Comparison of ENCODE assay signal across 34 cellular contexts in the genomic region with DNA sequence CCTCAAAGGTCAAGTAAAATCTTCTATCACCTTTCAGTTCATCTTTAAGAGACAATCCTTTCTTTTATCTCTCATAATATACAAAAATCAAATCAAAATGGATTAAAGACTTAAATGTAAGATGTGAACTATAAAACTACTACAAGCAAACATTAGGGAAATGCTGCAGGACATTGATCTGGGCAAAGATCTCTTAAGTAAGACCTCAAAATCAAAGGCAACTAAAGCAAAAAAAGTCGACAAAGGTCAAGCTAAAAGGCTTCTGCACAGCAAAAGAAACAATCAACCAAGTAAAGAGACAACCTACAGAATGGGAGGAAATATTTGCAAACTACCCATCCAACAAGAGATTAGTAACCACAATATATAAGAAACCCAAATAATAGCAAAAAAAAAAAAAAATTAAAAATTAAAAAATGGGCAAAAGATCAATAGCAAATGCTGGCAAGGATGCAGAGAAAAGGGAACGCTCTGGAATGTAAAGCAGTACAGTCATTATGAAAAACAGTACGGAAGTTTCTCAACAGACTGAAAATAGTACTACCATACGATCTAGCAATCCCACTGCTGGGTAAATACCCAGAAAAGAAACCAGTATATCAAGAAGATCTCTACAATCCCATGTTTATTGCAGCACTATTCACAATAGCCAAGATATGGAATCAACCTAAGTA. TPM values are rescaled to one million over a fixed set of nuclear protein-coding genes. Genes with fewer than 3 reads are reported as not detected.
A peak's percentile ranks its signal among the peaks of the same experiment; 100 is the strongest.
DNase-seq lines count a peak whose midpoint lies in the region; ATAC-seq, FAIRE-seq and TF ChIP-seq lines count a peak whose summit lies in the region.
"Had no signal": no experiment of that assay in that cellular context is flagged by ENCODE, and none has a peak within 500 bp of the region (broad histone marks: within the 10 kb centered on the region; RNA-seq: fewer than 3 reads in every experiment).

No MANE protein-coding gene starts in this region.

- H2AFZ ChIP-seq in OCI-LY3 (ENCODE audit: low read depth, low read length) (no peak overlapping the region), K562 (ENCODE audit: low read depth, low read length) (no peak overlapping the region)
- H2AFZ ChIP-seq: GM23248, hepatocyte had no signal

- H3K27me3 ChIP-seq in OCI-LY3 (ENCODE audit: low read depth, low read length) (no peaks in the 10 kb centered on the region), K562 (ENCODE audit: control insufficient read depth in 2 of 2, insufficient read depth in 2 of 2, low read length in 2 of 2) (no peaks in the 10 kb centered on the region), suprapubic skin (no peaks in the 10 kb centered on the region)
- H3K27me3 ChIP-seq: BE2C, cardiac muscle cell, gastrocnemius medialis, hepatocyte, ovary, SJCRH30, thyroid gland had no signal

- peaks cover 51% of the 10 kb centered on the region for H3K4me1 ChIP-seq in OCI-LY3 (ENCODE audit: low read length)
- no peaks in the 10 kb centered on the region for H3K4me1 ChIP-seq in K562 (replicated peaks in 1 of 2; ENCODE audit: control insufficient read depth in 2 of 2, insufficient read depth in 2 of 2, low read length in 2 of 2)
- no peaks in the 10 kb centered on the region for H3K4me1 ChIP-seq in suprapubic skin
- H3K4me1 ChIP-seq: BE2C, SJCRH30 had no signal

- TF ChIP-seq POLR2A in K562 (conservative IDR thresholded peaks at IDR 0.05) (no peak), suprapubic skin (IDR thresholded peaks at IDR 0.05) (no peak)

- H3K9me1 ChIP-seq in K562 (ENCODE audit: control insufficient read depth, insufficient read depth, low read length): no peaks in the 10 kb centered on the region

- H3K79me2 ChIP-seq in OCI-LY3 (ENCODE audit: low read length) (peaks cover 42% of the 10 kb centered on the region), K562 (ENCODE audit: control insufficient read depth, insufficient read depth, low read length) (peaks cover 56% of the 10 kb centered on the region)

- no TSS peak for BruUV-seq in K562 (replicated peaks; lab: Mats Ljungman, UMichigan)

- ATAC-seq in K562 (no peak), GM21526 (IDR thresholded peaks at IDR 0.05; ENCODE audit: low FRiP score, unreplicated experiment) (no peak), GM21423 (IDR thresholded peaks at IDR 0.05; ENCODE audit: unreplicated experiment) (no peak)
- ATAC-seq: gastrocnemius medialis, Panc1 had no signal

- CTCF ChIA-PET in K562 (lab: Yijun Ruan, JAX; ENCODE audit: low intra/inter-chr PET ratio): no interaction called here

- FAIRE-seq in GM18507 (lab: Jason Lieb, UNC) (peak; percentile 86), K562 (lab: Jason Lieb, UNC) (no peak)
- FAIRE-seq: colon, endothelial cell of umbilical vein had no signal

- H3K4me2 ChIP-seq in OCI-LY3 (ENCODE audit: low read length): peak overlapping the region; percentile 66
- H3K4me2 ChIP-seq in K562 (ENCODE audit: insufficient read depth, low read length): no peak overlapping the region
- H3K4me2 ChIP-seq: hepatocyte had no signal

- no peak for TF ChIP-seq EP300 in K562 (IDR thresholded peaks at IDR 0.05; ENCODE audit: low read length)
- no peak for TF ChIP-seq EP300 in suprapubic skin (IDR thresholded peaks at IDR 0.05)

- H3K36me3 ChIP-seq in OCI-LY3 (replicated peaks; ENCODE audit: low read depth, low read length): peaks cover 49% of the 10 kb centered on the region
- H3K36me3 ChIP-seq in K562 (ENCODE audit: control insufficient read depth, insufficient read depth, low read length): peaks cover 90% of the 10 kb centered on the region
- peaks cover 50% of the 10 kb centered on the region for H3K36me3 ChIP-seq in suprapubic skin
- H3K36me3 ChIP-seq: ovary had no signal

- in situ Hi-C loops in K562 (cut with MboI): no loop called here

- no peak for TF ChIP-seq RAD21 in K562 (CRISPR knock-in tag; conservative IDR thresholded peaks at IDR 0.05 in 1 of 2, IDR thresholded peaks at IDR 0.05 in 1 of 2)

- H3K9me3 ChIP-seq in OCI-LY3 (ENCODE audit: insufficient read depth, low read length) (no peaks in the 10 kb centered on the region), K562 (replicated peaks; ENCODE audit: control insufficient read depth, insufficient read depth, low read depth, low read length) (no peaks in the 10 kb centered on the region), suprapubic skin (no peaks in the 10 kb centered on the region)
- H3K9me3 ChIP-seq: BE2C, gastrocnemius medialis, ovary, SJCRH30, thyroid gland had no signal

- DNase-seq in CD1c-positive myeloid dendritic cell (ENCODE audit: extremely low spot score): peak; percentile 22
- DNase-seq in GM18507 (ENCODE audit: extremely low spot score, insufficient read length, low read depth): no peak
- DNase-seq in K562 (ENCODE audit: extremely low read depth in 1 of 4, low spot score in 3 of 4): no peak
- DNase-seq in suprapubic skin (ENCODE audit: low spot score in 2 of 2): no peak
- DNase-seq in iPS-NIHi7 (ENCODE audit: extremely low spot score): no peak
- DNase-seq: ACHN; activated CD4-positive, alpha-beta T cell treated with anti-CD3 and anti-CD28 coated beads, Interleukin-2, amount 10 ng/mL, durations not matched to agents 24 days and 14 days; activated CD8-positive, alpha-beta memory T cell treated with anti-CD3 and anti-CD28 coated beads for 24 hours; activated effector memory CD4-positive, alpha-beta T cell treated with Interleukin-2 at 50 U/mL for 16 hours; activated naive CD8-positive, alpha-beta T cell treated with anti-CD3 and anti-CD28 coated beads for 36 hours; aorta; BE2C; DMS153; gastrocnemius medialis; GM23248; NCI-H1092 treated with DMSO at 0.1 percent for 48 hours; NCI-H1694 treated with DMSO at 0.1 percent for 48 hours; NCI-H2171; NCI-H524 treated with DMSO at 0.1 percent for 48 hours; ovary; retina; SJCRH30; stimulated activated naive CD4-positive, alpha-beta T cell treated with Interleukin-2 at 50 U/mL for 16 hours; T1000; thyroid gland had no signal

- POLR2A ChIA-PET in K562 (lab: Yijun Ruan, JAX): interaction anchor here (0.7 to 2.7 kb wide), 3 partner anchors 10 to 52 kb away, joined by 3 to 14 read pairs (median 4); no protein-coding TSS in a partner anchor

- peak overlapping the region; percentile 57 for H3K4me3 ChIP-seq in OCI-LY3 (ENCODE audit: low read length)
- H3K4me3 ChIP-seq in K562: no peak overlapping the region
- H3K4me3 ChIP-seq in suprapubic skin: no peak overlapping the region
- H3K4me3 ChIP-seq: cardiac muscle cell, gastrocnemius medialis, GM23248, hepatocyte, ovary, SJCRH30, skin epidermis, thyroid gland had no signal

- 0 out of 2 replicates have a peak, but pooled peaks cover 5% of the 10 kb centered on the region for H4K20me1 ChIP-seq in OCI-LY3 (ENCODE audit: insufficient read depth, low read length)
- no peaks in the 10 kb centered on the region; the same call in 1 of the 2 replicates for H4K20me1 ChIP-seq in K562 (replicated peaks; ENCODE audit: control insufficient read depth, insufficient read depth, low read length)

- H3K27ac ChIP-seq in OCI-LY3 (ENCODE audit: low read length) (peak overlapping the region; percentile 76), K562 (ENCODE audit: extremely low read depth, low read depth, low read length) (no peak overlapping the region), suprapubic skin (no peak overlapping the region)
- H3K27ac ChIP-seq: cardiac muscle cell, gastrocnemius medialis, GM23248, hepatocyte, ovary, SJCRH30, skin epidermis, thyroid gland had no signal

- 90% methylated on average over 4 of the region's 4 CpGs for WGBS in K562 (ENCODE audit: insufficient coverage, low coverage, missing lambda C conversion rate)
- WGBS in suprapubic skin: 77% methylated on average over 4 of the region's 4 CpGs

- TF ChIP-seq CTCF in OCI-LY3 (IDR thresholded peaks at IDR 0.05; ENCODE audit: low read depth, low read length) (no peak), K562 (IDR thresholded peaks at IDR 0.05 in 2 of 3, conservative IDR thresholded peaks at IDR 0.05 in 1 of 3; ENCODE audit: insufficient read depth in 2 of 3, low read depth in 1 of 3, low read length in 3 of 3) (no peak), suprapubic skin (IDR thresholded peaks at IDR 0.05) (no peak)

- H3K9ac ChIP-seq in OCI-LY3 (ENCODE audit: low read length) (peak overlapping the region; percentile 25; the same call in 1 of the 2 replicates), K562 (ENCODE audit: insufficient read depth in 1 of 2, low read depth in 2 of 2, low read length in 2 of 2) (no peak overlapping the region)
- H3K9ac ChIP-seq: GM23248 had no signal

- intact Hi-C loops in K562 (cut with micrococcal nuclease): loop anchor here (5.0 kb wide), 1 partner anchor 79 kb away; no protein-coding TSS in a partner anchor

TF ChIP-seq in K562, 482 proteins besides CTCF, POLR2A, EP300 and RAD21:
- TF ChIP-seq ZNF354B (CRISPR knock-in tag; IDR thresholded peaks at IDR 0.05): no peak
- peak; percentile 69 for TF ChIP-seq RBM25 (IDR thresholded peaks at IDR 0.05; ENCODE audit: low read depth, low read length, severe bottlenecking)

RNA-seq across cellular contexts. Expression of a gene that starts 41.7 kb away (rescaled TPM):
- 125 and 155 TPM in 2 replicates for total RNA-seq in K562 (2011; cell fraction: chromatin; rRNA removed; ENCODE audit: low replicate concordance)
- 66.7 and 71.2 TPM in 2 replicates for total RNA-seq in K562 (2011; cell fraction: nucleolus; rRNA removed)
- 79.6 and 84.8 TPM in 2 replicates for total RNA-seq in K562 (2011; cell fraction: nucleoplasm; rRNA removed)
- total RNA-seq in K562 (2014; rRNA removed): 97.4 and 108 TPM in 2 replicates
- total RNA-seq in K562 (2014; rRNA removed; fragmentation: Illumina TruSeq; extraction: Trizol): 110 and 113 TPM in 2 replicates
- 112 and 120 TPM in 2 replicates for total RNA-seq in K562 (2015; rRNA removed; fragmentation: Illumina TruSeq; extraction: Trizol)
- 111 and 118 TPM in 2 replicates for total RNA-seq in K562 (2021)
- 92.3 and 125 TPM in 2 replicates for polyA plus RNA-seq in K562 (2011; rRNA removed)
- polyA plus RNA-seq in K562 (2011; cell fraction: cytosol; rRNA removed): 91.4 and 102 TPM in 2 replicates
- 131 and 151 TPM in 2 replicates for polyA plus RNA-seq in K562 (2011; cell fraction: nucleus; rRNA removed)
- polyA plus RNA-seq in K562 (2012): 89.9 and 94.1 TPM in 2 replicates
- 123 and 124 TPM in 2 replicates for polyA plus RNA-seq in K562 (2014; fragmentation: Illumina TruSeq; extraction: Trizol)
- polyA plus RNA-seq in K562 (2014; fragmentation: Nextera tagmentation; extraction: Ambion mirVana): 10 to 100 TPM; 35.8 to 46.0 TPM
- 87.2 and 93.9 TPM in 2 replicates for polyA plus RNA-seq in K562 (2014; rRNA removed)
- 177 and 236 TPM in 2 replicates for polyA minus RNA-seq in K562 (2011; rRNA and poly(A)+ RNA removed)
- polyA minus RNA-seq in K562 (2011; cell fraction: cytosol; rRNA and poly(A)+ RNA removed): 67.4 and 93.8 TPM in 2 replicates
- polyA minus RNA-seq in K562 (2011; cell fraction: nucleus; rRNA and poly(A)+ RNA removed): 61.0 and 114 TPM in 2 replicates
- 10 to 100 TPM; 30.8 to 43.4 (median 34.4) TPM for total RNA-seq in suprapubic skin
